30 cellular contexts compared by ENCODE assay signal in the genomic region with DNA sequence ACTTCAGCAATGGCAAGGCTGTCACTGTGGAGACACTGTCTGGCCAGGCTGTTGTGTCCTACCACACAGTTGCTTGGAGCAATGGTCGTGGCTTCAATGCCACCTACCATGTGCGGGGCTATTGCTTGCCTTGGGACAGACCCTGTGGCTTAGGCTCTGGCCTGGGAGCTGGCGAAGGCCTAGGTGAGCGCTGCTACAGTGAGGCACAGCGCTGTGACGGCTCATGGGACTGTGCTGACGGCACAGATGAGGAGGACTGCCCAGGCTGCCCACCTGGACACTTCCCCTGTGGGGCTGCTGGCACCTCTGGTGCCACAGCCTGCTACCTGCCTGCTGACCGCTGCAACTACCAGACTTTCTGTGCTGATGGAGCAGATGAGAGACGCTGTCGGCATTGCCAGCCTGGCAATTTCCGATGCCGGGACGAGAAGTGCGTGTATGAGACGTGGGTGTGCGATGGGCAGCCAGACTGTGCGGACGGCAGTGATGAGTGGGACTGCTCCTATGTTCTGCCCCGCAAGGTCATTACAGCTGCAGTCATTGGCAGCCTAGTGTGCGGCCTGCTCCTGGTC. TPM values are rescaled to one million over a fixed set of nuclear protein-coding genes. Genes with fewer than 3 reads are reported as not detected.
"Had no signal": no experiment of that assay in that cellular context is flagged by ENCODE, and none has a peak within 500 bp of the region (broad histone marks: within the 10 kb centered on the region; RNA-seq: fewer than 3 reads in every experiment).

No MANE protein-coding gene starts in this region.

- H3K27ac ChIP-seq: gastrocnemius medialis, left ventricle myocardium inferior, ovary, uterus, VCaP had no signal

- ATAC-seq: gastrocnemius medialis; mucosa of descending colon; sciatic nerve; stimulated activated naive CD8-positive, alpha-beta T cell treated with anti-CD3 and anti-CD28 coated beads, Interleukin-15, amount 100 ng/mL, for 72 hours had no signal

- H3K36me3 ChIP-seq: ovary, uterus had no signal

- H3K4me3 ChIP-seq: gastrocnemius medialis, left ventricle myocardium inferior, lung, mucosa of descending colon, ovary, skin epidermis, uterus had no signal

- H3K4me1 ChIP-seq: uterus had no signal

- DNase-seq: activated CD4-positive, alpha-beta T cell treated with anti-CD3 and anti-CD28 coated beads for 48 hours; activated CD4-positive, alpha-beta T cell treated with anti-CD3 and anti-CD28 coated beads, Interleukin-2, amount 50 U/mL, for 48 hours; activated CD8-positive, alpha-beta memory T cell treated with anti-CD3 and anti-CD28 coated beads for 24 hours; activated gamma-delta T cell treated with Interleukin-2 at 50 U/mL for 16 hours; activated naive CD4-positive, alpha-beta T cell treated with anti-CD3 and anti-CD28 coated beads, Interleukin-2, amount 50 U/mL, for 16 hours; amygdala; dermis blood vessel endothelial cell; effector CD4-positive, alpha-beta T cell; erythroblast; gastrocnemius medialis; glutamatergic neuron; left ventricle myocardium inferior; mucosa of descending colon; ovary; stimulated activated CD4-positive, alpha-beta T cell treated with anti-CD3 and anti-CD28 coated beads, Interleukin-12 subunit alpha, Interleukin-12 subunit beta, amount 100 ng/mL, for 4 hours; stimulated activated CD4-positive, alpha-beta T cell treated with anti-CD3 and anti-CD28 coated beads, Interleukin-4, amount 100 ng/mL, for 1 hour; stimulated activated naive CD8-positive, alpha-beta T cell treated with anti-CD3 and anti-CD28 coated beads, Interleukin-15, amount 100 ng/mL, for 72 hours; substantia nigra; T-helper 1 cell; uterus had no signal

- H3K27ac Mint-ChIP-seq: progenitor cell of endocrine pancreas; stimulated activated naive CD8-positive, alpha-beta T cell treated with anti-CD3 and anti-CD28 coated beads, Interleukin-15, amount 100 ng/mL, for 72 hours; type B pancreatic cell had no signal

- H3K27me3 ChIP-seq: gastrocnemius medialis, ovary, uterus had no signal

- H3K4me3 Mint-ChIP-seq: central memory CD8-positive, alpha-beta T cell; stimulated activated naive CD8-positive, alpha-beta T cell treated with anti-CD3 and anti-CD28 coated beads, Interleukin-15, amount 100 ng/mL, for 72 hours; type B pancreatic cell had no signal

- FAIRE-seq: bronchial epithelial cell, islet of Langerhans, TTC549 had no signal

- H3K27me3 Mint-ChIP-seq: central memory CD8-positive, alpha-beta T cell; progenitor cell of endocrine pancreas; stimulated activated naive CD8-positive, alpha-beta T cell treated with anti-CD3 and anti-CD28 coated beads, Interleukin-15, amount 100 ng/mL, for 72 hours; type B pancreatic cell had no signal

- H3K9me3 Mint-ChIP-seq: central memory CD8-positive, alpha-beta T cell; stimulated activated naive CD8-positive, alpha-beta T cell treated with anti-CD3 and anti-CD28 coated beads, Interleukin-15, amount 100 ng/mL, for 72 hours; type B pancreatic cell had no signal

- H3K9me3 ChIP-seq: gastrocnemius medialis, left ventricle myocardium inferior, mucosa of descending colon, ovary, uterus had no signal

RNA-seq across cellular contexts. Expression of a gene that starts 7.2 kb away (rescaled TPM):
- total RNA-seq: bronchial epithelial cell, dermis blood vessel endothelial cell, left ventricle myocardium inferior had no signal
